15 cellular contexts compared by ENCODE assay signal in the genomic region with DNA sequence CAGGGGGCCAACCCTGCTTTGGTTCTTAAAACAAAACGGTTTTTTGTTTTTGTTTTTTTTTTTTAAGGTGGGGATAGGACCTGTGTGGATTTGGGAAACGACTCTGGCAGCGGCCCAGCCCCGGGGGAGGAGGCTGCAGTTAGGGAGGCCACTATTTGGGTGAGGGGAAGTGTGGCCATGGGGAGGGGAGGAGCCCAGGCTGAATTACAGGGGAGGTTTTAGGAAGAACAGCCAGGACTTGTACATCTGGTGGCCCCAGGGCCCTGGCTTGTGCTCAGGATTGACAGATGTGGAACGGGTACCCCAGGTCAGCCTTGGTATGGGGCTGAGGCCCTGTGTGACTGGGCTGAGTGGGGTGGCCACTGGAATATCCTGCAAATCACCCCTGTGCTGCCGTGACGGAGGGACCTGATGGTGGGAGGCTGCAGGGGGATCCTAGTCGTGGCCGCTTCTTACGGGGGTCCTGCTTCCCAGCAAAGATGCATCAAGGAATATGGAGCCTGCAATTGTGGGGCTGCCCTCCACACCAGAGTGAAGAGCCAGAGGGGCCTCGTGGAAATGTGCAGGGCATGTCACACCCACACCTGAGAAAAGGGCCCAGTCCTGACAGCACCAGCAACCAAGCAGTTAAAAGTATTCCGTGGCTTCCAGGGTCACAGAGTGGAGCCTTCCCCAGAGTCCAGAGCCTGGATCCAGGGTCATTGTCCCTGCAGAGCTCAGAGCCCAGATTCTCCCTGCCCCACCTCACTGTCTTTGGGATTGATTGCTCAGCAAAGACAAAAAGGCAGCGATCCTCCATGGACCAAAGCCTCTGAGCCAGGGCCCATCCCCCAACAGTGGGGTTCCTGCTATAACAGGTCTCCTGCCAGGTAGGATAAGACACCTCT.
A peak's percentile ranks its signal among the peaks of the same experiment; 100 is the strongest.
DNase-seq lines count a peak whose midpoint lies in the region; ATAC-seq and TF ChIP-seq lines count a peak whose summit lies in the region.
"Had no signal": no experiment of that assay in that cellular context is flagged by ENCODE, and none has a peak within 500 bp of the region (broad histone marks: within the 10 kb centered on the region; RNA-seq: fewer than 3 reads in every experiment).

No MANE protein-coding gene starts in this region.

- H3K27ac Mint-ChIP-seq in activated naive CD8-positive, alpha-beta T cell treated with anti-CD3 and anti-CD28 coated beads, Interleukin-2, amount 50 U/mL, for 24 hours: no peak overlapping the region
- H3K27ac Mint-ChIP-seq: activated T-cell treated with anti-CD3 and anti-CD28 coated beads, Interleukin-2, amount 50 U/mL, for 72 hours had no signal

- no peaks in the 10 kb centered on the region for H3K9me3 Mint-ChIP-seq in activated naive CD8-positive, alpha-beta T cell treated with anti-CD3 and anti-CD28 coated beads, Interleukin-2, amount 50 U/mL, for 24 hours
- H3K9me3 Mint-ChIP-seq: activated T-cell treated with anti-CD3 and anti-CD28 coated beads, Interleukin-2, amount 50 U/mL, for 72 hours; naive B cell had no signal

- TF ChIP-seq CTCF in HL-60 (IDR thresholded peaks at IDR 0.05; ENCODE audit: insufficient read depth, low read length): no peak

- H3K4me3 ChIP-seq in HL-60 (replicated peaks; ENCODE audit: insufficient read depth, low read length) (no peak overlapping the region), SK-N-MC (no peak overlapping the region), iPS-15b (ENCODE audit: low read depth, low read length) (no peak overlapping the region)

- no peak overlapping the region for H3K4me3 Mint-ChIP-seq in activated naive CD8-positive, alpha-beta T cell treated with anti-CD3 and anti-CD28 coated beads, Interleukin-2, amount 50 U/mL, for 24 hours
- H3K4me3 Mint-ChIP-seq: activated T-cell treated with anti-CD3 and anti-CD28 coated beads, Interleukin-2, amount 50 U/mL, for 72 hours had no signal

- peaks cover 12% of the 10 kb centered on the region for H3K27me3 Mint-ChIP-seq in activated naive CD8-positive, alpha-beta T cell treated with anti-CD3 and anti-CD28 coated beads, Interleukin-2, amount 50 U/mL, for 24 hours

- H3K27ac ChIP-seq in HL-60 (replicated peaks) (0 out of 2 replicates have a peak overlapping the region, but pooled peaks have one; percentile 9), SK-N-MC (0 out of 2 replicates have a peak overlapping the region, but pooled peaks have one; percentile 75)

- H3K4me1 ChIP-seq in iPS-15b (ENCODE audit: control insufficient read depth, insufficient read depth, low read length): peaks cover 5% of the 10 kb centered on the region

- H3K9ac ChIP-seq in SK-N-MC (ENCODE audit: insufficient read length) (no peak overlapping the region), iPS-15b (ENCODE audit: low read depth, low read length) (peak overlapping the region; percentile 54)

- peaks cover 21% of the 10 kb centered on the region for H3K4me1 Mint-ChIP-seq in activated naive CD8-positive, alpha-beta T cell treated with anti-CD3 and anti-CD28 coated beads, Interleukin-2, amount 50 U/mL, for 24 hours

- DNase-seq in HL-60 (ENCODE audit: low read depth in 1 of 2, low spot score in 1 of 2) (peak in 1 of 2 experiments; percentile 30), SK-N-MC (ENCODE audit: low read depth, low spot score) (no peak), posterior cingulate gyrus (peak in 6 of 10 donors; percentile 4 to 66 (median 32)), SW480 (ENCODE audit: low spot score) (no peak)
- no peak for DNase-seq in activated naive CD8-positive, alpha-beta T cell treated with anti-CD3 and anti-CD28 coated beads, Interleukin-2, amount 50 U/mL, for 24 hours
- DNase-seq: activated T-cell treated with anti-CD3 and anti-CD28 coated beads, Interleukin-2, amount 50 U/mL, for 72 hours; amniotic stem cell; BE2C; DMS153; MV-4-11; naive B cell; stimulated activated naive CD4-positive, alpha-beta T cell; T1000 had no signal

- ATAC-seq in activated naive CD8-positive, alpha-beta T cell treated with anti-CD3 and anti-CD28 coated beads, Interleukin-2, amount 50 U/mL, for 24 hours: no peak
- no peak for ATAC-seq in GM21367 (IDR thresholded peaks at IDR 0.05; ENCODE audit: unreplicated experiment)
- ATAC-seq: activated T-cell treated with anti-CD3 and anti-CD28 coated beads, Interleukin-2, amount 50 U/mL, for 72 hours had no signal

- H3K36me3 ChIP-seq in SK-N-MC (ENCODE audit: insufficient read depth, low read length): no peaks in the 10 kb centered on the region
- H3K36me3 ChIP-seq in iPS-15b (ENCODE audit: control insufficient read depth, insufficient read depth, low read length): no peaks in the 10 kb centered on the region
- H3K36me3 ChIP-seq: BE2C had no signal

- H3K9me3 ChIP-seq in SK-N-MC (ENCODE audit: low read depth, low read length): no peaks in the 10 kb centered on the region
- H3K9me3 ChIP-seq in iPS-15b (ENCODE audit: control insufficient read depth, insufficient read depth, low read length): no peaks in the 10 kb centered on the region
- H3K9me3 ChIP-seq: BE2C had no signal

- no peaks in the 10 kb centered on the region for H3K36me3 Mint-ChIP-seq in activated naive CD8-positive, alpha-beta T cell treated with anti-CD3 and anti-CD28 coated beads, Interleukin-2, amount 50 U/mL, for 24 hours (ENCODE audit: low read depth)
- H3K36me3 Mint-ChIP-seq: naive B cell had no signal

- intact Hi-C loops in posterior cingulate gyrus (cut with DNase I): no loop called here

- no peaks in the 10 kb centered on the region for H3K27me3 ChIP-seq in HL-60 (ENCODE audit: insufficient read depth, poor library complexity, severe bottlenecking)
- peaks cover 10% of the 10 kb centered on the region for H3K27me3 ChIP-seq in iPS-15b (ENCODE audit: control insufficient read depth, insufficient read depth, low read length)
- H3K27me3 ChIP-seq: BE2C had no signal

Comparison
In these comparisons a context has a peak if more than half of its experiments do, and no peak if none do; other contexts are left out.
1. DNase-seq: peak in posterior cingulate gyrus (6 of 10); none in SK-N-MC (single experiment), activated naive CD8-positive, alpha-beta T cell treated with anti-CD3 and anti-CD28 coated beads, Interleukin-2, amount 50 U/mL, for 24 hours (single experiment) and SW480 (single experiment).